17 cellular contexts compared by ENCODE assay signal in genomic region chrX:44748014-44748413, GRCh38.
DNase-seq lines count a peak whose midpoint lies in the region; ATAC-seq and TF ChIP-seq lines count a peak whose summit lies in the region.
"Had no signal": no experiment of that assay in that cellular context is flagged by ENCODE, and none has a peak within 500 bp of the region (broad histone marks: within the 10 kb centered on the region; RNA-seq: fewer than 3 reads in every experiment).

No MANE protein-coding gene starts in this region.

- peak overlapping the region; percentile 24 for H3K27ac Mint-ChIP-seq in chondrocyte (ENCODE audit: unreplicated experiment)
- H3K27ac Mint-ChIP-seq: activated CD4-positive, alpha-beta T cell treated with anti-CD3 and anti-CD28 coated beads, Interleukin-2, amount 10 ng/mL, durations not matched to agents 7 days and 5 days; activated naive CD8-positive, alpha-beta T cell had no signal

- ATAC-seq in HG02571 (IDR thresholded peaks at IDR 0.05; ENCODE audit: unreplicated experiment): no peak
- ATAC-seq: heart right ventricle, left lung had no signal

- no peak for TF ChIP-seq CTCF in chondrocyte (IDR thresholded peaks at IDR 0.05)

- no peaks in the 10 kb centered on the region for H3K4me1 Mint-ChIP-seq in chondrocyte (ENCODE audit: low read depth)
- H3K4me1 Mint-ChIP-seq: activated CD4-positive, alpha-beta T cell treated with anti-CD3 and anti-CD28 coated beads, Interleukin-2, amount 10 ng/mL, durations not matched to agents 7 days and 5 days; central memory CD8-positive, alpha-beta T cell had no signal

- peak; percentile 7 for DNase-seq in EH (ENCODE audit: low read depth)
- peak; percentile 18 for DNase-seq in MV-4-11 (lab: John Stamatoyannopoulos, UW)
- DNase-seq in chondrocyte (ENCODE audit: low spot score): no peak
- no peak for DNase-seq in germinal center (ENCODE audit: low spot score)
- no peak for DNase-seq in NCI-H1105 (lab: John Stamatoyannopoulos, UW)
- DNase-seq in activated CD4-positive, alpha-beta T cell treated with anti-CD3 and anti-CD28 coated beads for 1 hour: no peak
- DNase-seq: activated CD4-positive, alpha-beta T cell treated with anti-CD3 and anti-CD28 coated beads, Interleukin-2, amount 10 ng/mL, durations not matched to agents 7 days and 5 days; activated T-cell treated with anti-CD3 and anti-CD28 coated beads for 4 hours; heart right ventricle; left lung; NCI-H2029 treated with DMSO at 0.1 percent for 48 hours; NK-92 treated with Interleukin-12 subunit alpha and Interleukin-12 subunit beta, amount 100 ng/mL, for 24 hours; SHP77 had no signal

- H3K4me3 Mint-ChIP-seq in chondrocyte (ENCODE audit: unreplicated experiment): no peak overlapping the region
- H3K4me3 Mint-ChIP-seq: activated CD4-positive, alpha-beta T cell treated with anti-CD3 and anti-CD28 coated beads, Interleukin-2, amount 10 ng/mL, durations not matched to agents 7 days and 5 days; activated naive CD8-positive, alpha-beta T cell; central memory CD8-positive, alpha-beta T cell had no signal

- H3K36me3 ChIP-seq in mesodermal cell (ENCODE audit: control insufficient read depth, insufficient read depth, low read length): no peaks in the 10 kb centered on the region
- H3K36me3 ChIP-seq: heart right ventricle, left lung had no signal

- no peaks in the 10 kb centered on the region for H3K4me1 ChIP-seq in mesodermal cell (ENCODE audit: control insufficient read depth, insufficient read depth, low read length, poor library complexity, severe bottlenecking)
- H3K4me1 ChIP-seq: heart right ventricle, left lung had no signal

- no peaks in the 10 kb centered on the region for H3K27me3 Mint-ChIP-seq in chondrocyte (ENCODE audit: low read depth)
- H3K27me3 Mint-ChIP-seq: activated CD4-positive, alpha-beta T cell treated with anti-CD3 and anti-CD28 coated beads, Interleukin-2, amount 10 ng/mL, durations not matched to agents 7 days and 5 days; activated naive CD8-positive, alpha-beta T cell; central memory CD8-positive, alpha-beta T cell had no signal

- H3K9me3 ChIP-seq in mesodermal cell (ENCODE audit: control insufficient read depth, low read length): no peaks in the 10 kb centered on the region
- H3K9me3 ChIP-seq: heart right ventricle, left lung had no signal

- WGBS in mesodermal cell (ENCODE audit: insufficient coverage in 2 of 2), 2 experiments: no CpG with 5 or more reads among the region's 2 CpGs

- peak overlapping the region; percentile 13 for H3K27ac ChIP-seq in mesodermal cell (ENCODE audit: low read depth, low read length, severe bottlenecking)
- H3K27ac ChIP-seq: heart right ventricle, left lung had no signal

- peaks cover 2% of the 10 kb centered on the region for H3K9me3 Mint-ChIP-seq in chondrocyte (ENCODE audit: low read depth)
- H3K9me3 Mint-ChIP-seq: activated CD4-positive, alpha-beta T cell treated with anti-CD3 and anti-CD28 coated beads, Interleukin-2, amount 10 ng/mL, durations not matched to agents 7 days and 5 days; central memory CD8-positive, alpha-beta T cell had no signal

- no peaks in the 10 kb centered on the region for H3K36me3 Mint-ChIP-seq in chondrocyte (ENCODE audit: low read depth)
- H3K36me3 Mint-ChIP-seq: activated naive CD8-positive, alpha-beta T cell had no signal

- H3K4me3 ChIP-seq in mesodermal cell (ENCODE audit: extremely low read depth, insufficient read depth, low read length, poor library complexity, severe bottlenecking): no peak overlapping the region
- H3K4me3 ChIP-seq: heart right ventricle, left lung had no signal

Comparison
In these comparisons a context has a peak if more than half of its experiments do, and no peak if none do; other contexts are left out.
1. DNase-seq: peak in EH (single experiment) and MV-4-11 (single experiment); none in chondrocyte (single experiment), germinal center (single experiment), NCI-H1105 (single experiment) and activated CD4-positive, alpha-beta T cell treated with anti-CD3 and anti-CD28 coated beads for 1 hour (single experiment).